In the genomic region with DNA sequence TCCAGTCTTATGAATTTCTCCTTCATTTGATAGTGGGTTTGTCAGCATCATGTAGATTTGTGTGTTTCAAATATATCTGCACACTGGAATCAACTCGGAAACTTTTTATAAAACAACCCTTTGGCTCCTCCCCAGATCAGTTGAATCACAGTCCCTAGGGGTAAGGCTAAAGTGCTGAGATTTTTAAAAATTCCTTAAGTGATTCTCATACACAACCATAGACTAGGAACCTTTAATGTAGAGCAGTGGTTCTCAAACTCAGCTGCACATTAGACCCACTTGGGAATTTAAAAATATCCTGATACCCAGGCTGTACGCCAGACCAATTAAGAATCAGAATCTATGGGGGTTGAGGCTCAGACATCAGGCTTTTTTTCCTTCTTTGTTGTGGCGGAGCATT, we compare ENCODE assay signal across 20 cellular contexts. TPM values are rescaled to one million over a fixed set of nuclear protein-coding genes. Genes with fewer than 3 reads are reported as not detected.
DNase-seq lines count a peak whose midpoint lies in the region; ATAC-seq and TF ChIP-seq lines count a peak whose summit lies in the region.
"Had no signal": no experiment of that assay in that cellular context is flagged by ENCODE, and none has a peak within 500 bp of the region (broad histone marks: within the 10 kb centered on the region; RNA-seq: fewer than 3 reads in every experiment).

No MANE protein-coding gene starts in this region.

- peaks cover 10% of the 10 kb centered on the region for H3K9me3 Mint-ChIP-seq in activated CD8-positive, alpha-beta T cell treated with anti-CD3 and anti-CD28 coated beads for 36 hours

- no peak for DNase-seq in heart left ventricle
- no peak for DNase-seq in cardiac septum (ENCODE audit: low spot score)
- no peak for DNase-seq in activated CD8-positive, alpha-beta T cell treated with anti-CD3 and anti-CD28 coated beads for 36 hours
- peak; percentile 94 for DNase-seq in fibroblast of peridontal ligament (ENCODE audit: extremely low read depth)
- no peak for DNase-seq in aorta
- no peak for DNase-seq in posterior vena cava (ENCODE audit: low spot score)
- DNase-seq in hypothalamus (lab: John Stamatoyannopoulos, UW): no peak
- DNase-seq: activated gamma-delta T cell treated with Interleukin-2 at 50 U/mL for 16 hours; caudate nucleus; effector CD4-positive, alpha-beta T cell; left colon; MM.1S; NCI-H187; NCI-H510A; occipital lobe; thyroid gland had no signal

- no peak overlapping the region for H3K4me3 ChIP-seq in heart left ventricle
- H3K4me3 ChIP-seq in aorta (ENCODE audit: low read length in 2 of 2): no peak overlapping the region
- H3K4me3 ChIP-seq: thyroid gland had no signal

- H3K4me1 ChIP-seq in heart left ventricle: peaks cover 0 to 33% (median 0%) of the 10 kb centered on the region in 12 donors
- peaks cover 2 to 13% of the 10 kb centered on the region in 2 donors for H3K4me1 ChIP-seq in aorta (ENCODE audit: control insufficient read depth in 1 of 2, insufficient read depth in 2 of 2, low read length in 2 of 2)
- H3K4me1 ChIP-seq: thyroid gland had no signal

- H3K4me3 Mint-ChIP-seq in activated CD8-positive, alpha-beta T cell treated with anti-CD3 and anti-CD28 coated beads for 36 hours: no peak overlapping the region

- no peaks in the 10 kb centered on the region for H3K36me3 ChIP-seq in heart left ventricle
- no peaks in the 10 kb centered on the region for H3K36me3 ChIP-seq in aorta (ENCODE audit: control insufficient read depth in 1 of 2, insufficient read depth in 2 of 2, low read length in 1 of 2)
- H3K36me3 ChIP-seq: thyroid gland had no signal

- ATAC-seq in heart left ventricle: peak in 3 of 4 donors; percentile 20 to 74 (median 37)
- ATAC-seq in activated CD8-positive, alpha-beta T cell treated with anti-CD3 and anti-CD28 coated beads for 36 hours: no peak
- ATAC-seq in aorta (ENCODE audit: low FRiP score): peak; percentile 85
- no peak for ATAC-seq in GM21381 (IDR thresholded peaks at IDR 0.05; ENCODE audit: unreplicated experiment)
- ATAC-seq: HepG2, left colon, sciatic nerve had no signal

- H3K27me3 Mint-ChIP-seq in activated CD8-positive, alpha-beta T cell treated with anti-CD3 and anti-CD28 coated beads for 36 hours: no peaks in the 10 kb centered on the region

- peaks cover 9% of the 10 kb centered on the region for H3K36me3 Mint-ChIP-seq in activated CD8-positive, alpha-beta T cell treated with anti-CD3 and anti-CD28 coated beads for 36 hours (ENCODE audit: low read depth)

- intact Hi-C loops in heart left ventricle (cut with DNase I) (no loop called here), cardiac septum (cut with DNase I) (no loop called here), aorta (cut with DNase I) (no loop called here), posterior vena cava (cut with DNase I) (loop anchor here in 1 of 2 donors (1.0 kb wide), 1 partner anchor 28 kb away; no protein-coding TSS in a partner anchor)
- intact Hi-C loops in activated CD8-positive, alpha-beta T cell treated with anti-CD3 and anti-CD28 coated beads for 36 hours (cut with micrococcal nuclease): no loop called here

- peaks cover 45% of the 10 kb centered on the region for H3K4me1 Mint-ChIP-seq in activated CD8-positive, alpha-beta T cell treated with anti-CD3 and anti-CD28 coated beads for 36 hours (ENCODE audit: low read depth)

- H3K27ac Mint-ChIP-seq in activated CD8-positive, alpha-beta T cell treated with anti-CD3 and anti-CD28 coated beads for 36 hours: peak overlapping the region; percentile 79

- no peak overlapping the region for H3K27ac ChIP-seq in heart left ventricle
- peak overlapping the region; percentile 28 to 36 for H3K27ac ChIP-seq in aorta (ENCODE audit: low read depth in 1 of 2, low read length in 2 of 2)
- H3K27ac ChIP-seq: C4-2B, thyroid gland had no signal

- H3K9me3 ChIP-seq in heart left ventricle (peaks cover 0 to 18% (median 0%) of the 10 kb centered on the region in 12 donors), aorta (ENCODE audit: control insufficient read depth, low read length) (no peaks in the 10 kb centered on the region)
- H3K9me3 ChIP-seq: thyroid gland had no signal

- TF ChIP-seq CTCF in heart left ventricle (IDR thresholded peaks at IDR 0.05): no peak
- no peak for TF ChIP-seq CTCF in activated CD8-positive, alpha-beta T cell treated with anti-CD3 and anti-CD28 coated beads for 36 hours (IDR thresholded peaks at IDR 0.05)

- POLR2A ChIA-PET in activated CD8-positive, alpha-beta T cell treated with anti-CD3 and anti-CD28 coated beads for 36 hours (lab: Charles Lee): interaction anchor here (0.9 to 1.1 kb wide), 2 partner anchors 39 to 142 kb away, joined by 3 read pairs; no protein-coding TSS in a partner anchor

- WGBS in heart left ventricle, 4 donors: 39 to 60% (median 55%) methylated on average over 3 of the region's 3 CpGs
- WGBS in aorta, 2 donors: 21 to 34% methylated on average over 3 of the region's 3 CpGs

- no peaks in the 10 kb centered on the region for H3K27me3 ChIP-seq in heart left ventricle
- no peaks in the 10 kb centered on the region for H3K27me3 ChIP-seq in aorta (ENCODE audit: control insufficient read depth in 1 of 2, insufficient read depth in 2 of 2, low read length in 1 of 2)
- H3K27me3 ChIP-seq: thyroid gland had no signal

- CTCF ChIA-PET in activated CD8-positive, alpha-beta T cell treated with anti-CD3 and anti-CD28 coated beads for 36 hours (lab: Charles Lee): interaction anchor here (1.7 kb wide), 1 partner anchor 227 kb away, joined by 4 read pairs; the partner anchor contains the start of gene AK3

- no peak for TF ChIP-seq POLR2A in heart left ventricle (IDR thresholded peaks at IDR 0.05)

RNA-seq across cellular contexts. Expression of gene JAK2, which starts 17.6 kb away (rescaled TPM):
- total RNA-seq in heart left ventricle: 10 to 100 TPM; 17.0 to 62.9 (median 33.3) TPM
- 1 to 10 TPM; 4.3 to 6.2 TPM for polyA plus RNA-seq in heart left ventricle
- 52.8 TPM for total RNA-seq in cardiac septum
- total RNA-seq in activated CD8-positive, alpha-beta T cell treated with anti-CD3 and anti-CD28 coated beads for 36 hours: 10 to 100 TPM; 28.4 to 29.0 TPM
- 100 to 1,000 TPM in 1 of 2 donors, 10 to 100 TPM in 1; 77.4 to 144 TPM for total RNA-seq in aorta
- 10 to 100 TPM; 17.7 to 19.4 TPM for polyA plus RNA-seq in aorta
- 10 to 100 TPM; 65.8 to 67.2 TPM for total RNA-seq in posterior vena cava

Comparison
In these comparisons a context has a peak if more than half of its experiments do, and no peak if none do; other contexts are left out.
1. ATAC-seq: peak in heart left ventricle (3 of 4) and aorta (single experiment); none in activated CD8-positive, alpha-beta T cell treated with anti-CD3 and anti-CD28 coated beads for 36 hours (single experiment) and GM21381 (single experiment).
2. H3K27ac ChIP-seq: peak in aorta (2 of 2); none in heart left ventricle (0 of 12).